ENCODE assay signal across 24 cellular contexts in the genomic region with DNA sequence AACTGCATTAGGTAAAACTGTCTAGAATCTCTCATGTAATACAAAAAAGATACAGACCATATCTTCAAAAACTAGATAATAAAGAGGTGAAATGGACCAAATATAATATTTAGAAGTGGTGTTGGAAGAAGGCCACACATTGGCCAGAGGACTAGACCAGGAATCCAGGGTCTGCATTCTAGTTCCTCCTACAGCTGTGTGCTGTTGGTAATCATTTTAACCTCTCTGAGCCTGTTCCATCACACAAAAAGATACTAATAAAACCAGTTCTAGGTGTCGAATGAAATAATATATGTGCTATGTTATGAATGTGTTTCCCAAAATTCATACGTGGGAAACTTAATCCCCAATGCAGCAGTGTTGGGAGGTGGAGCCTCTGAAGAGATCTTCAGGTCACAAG.
"Had no signal": no experiment of that assay in that cellular context is flagged by ENCODE, and none has a peak within 500 bp of the region (broad histone marks: within the 10 kb centered on the region; RNA-seq: fewer than 3 reads in every experiment).

No MANE protein-coding gene starts in this region.

- H2AFZ ChIP-seq: neural progenitor cell had no signal

- H3K4me2 ChIP-seq: neural progenitor cell had no signal

- H3K27me3 ChIP-seq: neural progenitor cell, pancreas, right lobe of liver, sigmoid colon, stomach, thyroid gland, tibial nerve, upper lobe of left lung, vagina had no signal

- H3K36me3 ChIP-seq: neural progenitor cell, pancreas, prostate gland, right lobe of liver, sigmoid colon, stomach, thoracic aorta, thyroid gland, tibial nerve, upper lobe of left lung, vagina had no signal

- H3K9me3 ChIP-seq: pancreas, prostate gland, right lobe of liver, sigmoid colon, stomach, thoracic aorta, thyroid gland, upper lobe of left lung, vagina had no signal

- H3K4me3 ChIP-seq: neural progenitor cell, pancreas, prostate gland, right lobe of liver, sigmoid colon, stomach, thoracic aorta, thyroid gland, tibial nerve, upper lobe of left lung, vagina had no signal

- ATAC-seq: naive thymus-derived CD4-positive, alpha-beta T cell; pancreas; right cardiac atrium; right lobe of liver; stimulated activated effector memory CD8-positive, alpha-beta T cell treated with anti-CD3 and anti-CD28 coated beads, Interleukin-12 subunit alpha, Interleukin-12 subunit beta, amount 100 ng/mL, for 72 hours; stimulated activated naive B cell treated with anti-CD40 and anti-IgM and Interleukin-4, amounts not matched to agents 10 μg/mL and 1 μg/mL and 100 μg/mL, for 72 hours had no signal

- FAIRE-seq: pancreas, small intestine, urothelium cell line had no signal

- H3K9ac ChIP-seq: neural progenitor cell had no signal

- DNase-seq: naive thymus-derived CD4-positive, alpha-beta T cell; nucleus accumbens; pancreas; right cardiac atrium; right lobe of liver; sigmoid colon; small intestine; stimulated activated CD4-positive, alpha-beta T cell treated with anti-CD3 and anti-CD28 coated beads, Interleukin-15, amount 100 ng/mL, for 24 hours; stimulated activated CD4-positive, alpha-beta T cell treated with anti-CD3 and anti-CD28 coated beads, Interleukin-2, amount 100 ng/mL, for 24 hours; stimulated activated CD4-positive, alpha-beta T cell treated with anti-CD3 and anti-CD28 coated beads, Interleukin-2, amount 100 ng/mL, for 48 hours; stimulated activated CD4-positive, alpha-beta T cell treated with anti-CD3 and anti-CD28 coated beads, Interleukin-4, amount 100 ng/mL, for 24 hours; stimulated activated naive B cell treated with anti-CD40 and anti-IgM and Interleukin-4, amounts not matched to agents 10 μg/mL and 1 μg/mL and 100 μg/mL, for 72 hours; stimulated activated naive CD4-positive, alpha-beta T cell treated with Interleukin-2 at 50 U/mL for 16 hours; stomach; thyroid gland; trophoblast cell; upper lobe of left lung had no signal

- H3K27ac ChIP-seq: neural progenitor cell, prostate gland, sigmoid colon, stomach, thoracic aorta, thyroid gland, tibial nerve, upper lobe of left lung, vagina had no signal

- H3K4me1 ChIP-seq: neural progenitor cell, prostate gland, sigmoid colon, stomach, tibial nerve, upper lobe of left lung, vagina had no signal
